Comparison of ENCODE assay signal across 3 cellular contexts in genomic region chr3:167835359-167835758, GRCh38.
A peak's percentile ranks its signal among the peaks of the same experiment; 100 is the strongest.
TF ChIP-seq lines count a peak whose summit lies in the region.

No MANE protein-coding gene starts in this region.

TF ChIP-seq in HepG2, 621 proteins besides CTCF, POLR2A, EP300 and RAD21:
- TF ChIP-seq, protein P1, sequence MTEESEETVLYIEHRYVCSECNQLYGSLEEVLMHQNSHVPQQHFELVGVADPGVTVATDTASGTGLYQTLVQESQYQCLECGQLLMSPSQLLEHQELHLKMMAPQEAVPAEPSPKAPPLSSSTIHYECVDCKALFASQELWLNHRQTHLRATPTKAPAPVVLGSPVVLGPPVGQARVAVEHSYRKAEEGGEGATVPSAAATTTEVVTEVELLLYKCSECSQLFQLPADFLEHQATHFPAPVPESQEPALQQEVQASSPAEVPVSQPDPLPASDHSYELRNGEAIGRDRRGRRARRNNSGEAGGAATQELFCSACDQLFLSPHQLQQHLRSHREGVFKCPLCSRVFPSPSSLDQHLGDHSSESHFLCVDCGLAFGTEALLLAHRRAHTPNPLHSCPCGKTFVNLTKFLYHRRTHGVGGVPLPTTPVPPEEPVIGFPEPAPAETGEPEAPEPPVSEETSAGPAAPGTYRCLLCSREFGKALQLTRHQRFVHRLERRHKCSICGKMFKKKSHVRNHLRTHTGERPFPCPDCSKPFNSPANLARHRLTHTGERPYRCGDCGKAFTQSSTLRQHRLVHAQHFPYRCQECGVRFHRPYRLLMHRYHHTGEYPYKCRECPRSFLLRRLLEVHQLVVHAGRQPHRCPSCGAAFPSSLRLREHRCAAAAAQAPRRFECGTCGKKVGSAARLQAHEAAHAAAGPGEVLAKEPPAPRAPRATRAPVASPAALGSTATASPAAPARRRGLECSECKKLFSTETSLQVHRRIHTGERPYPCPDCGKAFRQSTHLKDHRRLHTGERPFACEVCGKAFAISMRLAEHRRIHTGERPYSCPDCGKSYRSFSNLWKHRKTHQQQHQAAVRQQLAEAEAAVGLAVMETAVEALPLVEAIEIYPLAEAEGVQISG (CRISPR knock-in tag; IDR thresholded peaks at IDR 0.05), result no peak
- TF ChIP-seq ZNF619 (CRISPR knock-in tag; IDR thresholded peaks at IDR 0.05) (no peak), ZNF674 (CRISPR knock-in tag; IDR thresholded peaks at IDR 0.05; ENCODE audit: low read depth) (no peak), EED (CRISPR knock-in tag; IDR thresholded peaks at IDR 0.05) (no peak), SYNCRIP (IDR thresholded peaks at IDR 0.05; ENCODE audit: insufficient read depth, low read depth, low read length) (no peak), MAFK (conservative IDR thresholded peaks at IDR 0.05 in 1 of 2, IDR thresholded peaks at IDR 0.05 in 1 of 2; ENCODE audit: low read length in 2 of 2) (peak; percentile 76 to 86), ZNF567 (CRISPR knock-in tag; IDR thresholded peaks at IDR 0.05; ENCODE audit: borderline replicate concordance) (no peak), ZNF383 (CRISPR knock-in tag; IDR thresholded peaks at IDR 0.05; ENCODE audit: borderline replicate concordance) (no peak), KDM1A (CRISPR knock-in tag; IDR thresholded peaks at IDR 0.05) (no peak), ERF (CRISPR knock-in tag; IDR thresholded peaks at IDR 0.05) (no peak), MAFF (IDR thresholded peaks at IDR 0.05; ENCODE audit: low read depth, low read length) (peak; percentile 79)

TF ChIP-seq in K562, 482 proteins besides CTCF, POLR2A, EP300 and RAD21 (continues in another document):
- no peak for TF ChIP-seq ZNF347 (CRISPR knock-in tag; IDR thresholded peaks at IDR 0.05; ENCODE audit: low read depth)
- no peak for TF ChIP-seq HNRNPL (IDR thresholded peaks at IDR 0.05; ENCODE audit: low read depth, low read length)
- TF ChIP-seq ZNF324 (CRISPR knock-in tag; IDR thresholded peaks at IDR 0.05), result no peak
- no peak for TF ChIP-seq KDM2B (CRISPR knock-in tag; IDR thresholded peaks at IDR 0.05)
- peak; percentile 50 for TF ChIP-seq ZNF316 (IDR thresholded peaks at IDR 0.05)
- TF ChIP-seq SRSF7 (optimal IDR thresholded peaks at IDR 0.05; ENCODE audit: low read depth, low read length), result no peak
- TF ChIP-seq, protein P2, sequence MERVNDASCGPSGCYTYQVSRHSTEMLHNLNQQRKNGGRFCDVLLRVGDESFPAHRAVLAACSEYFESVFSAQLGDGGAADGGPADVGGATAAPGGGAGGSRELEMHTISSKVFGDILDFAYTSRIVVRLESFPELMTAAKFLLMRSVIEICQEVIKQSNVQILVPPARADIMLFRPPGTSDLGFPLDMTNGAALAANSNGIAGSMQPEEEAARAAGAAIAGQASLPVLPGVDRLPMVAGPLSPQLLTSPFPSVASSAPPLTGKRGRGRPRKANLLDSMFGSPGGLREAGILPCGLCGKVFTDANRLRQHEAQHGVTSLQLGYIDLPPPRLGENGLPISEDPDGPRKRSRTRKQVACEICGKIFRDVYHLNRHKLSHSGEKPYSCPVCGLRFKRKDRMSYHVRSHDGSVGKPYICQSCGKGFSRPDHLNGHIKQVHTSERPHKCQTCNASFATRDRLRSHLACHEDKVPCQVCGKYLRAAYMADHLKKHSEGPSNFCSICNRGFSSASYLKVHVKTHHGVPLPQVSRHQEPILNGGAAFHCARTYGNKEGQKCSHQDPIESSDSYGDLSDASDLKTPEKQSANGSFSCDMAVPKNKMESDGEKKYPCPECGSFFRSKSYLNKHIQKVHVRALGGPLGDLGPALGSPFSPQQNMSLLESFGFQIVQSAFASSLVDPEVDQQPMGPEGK (CRISPR knock-in tag; IDR thresholded peaks at IDR 0.05; ENCODE audit: borderline replicate concordance), result no peak
- no peak for TF ChIP-seq ZNF79 (CRISPR knock-in tag; IDR thresholded peaks at IDR 0.05; ENCODE audit: low read depth)
- TF ChIP-seq GATAD2A (IDR thresholded peaks at IDR 0.05), result no peak
- TF ChIP-seq, protein P3, sequence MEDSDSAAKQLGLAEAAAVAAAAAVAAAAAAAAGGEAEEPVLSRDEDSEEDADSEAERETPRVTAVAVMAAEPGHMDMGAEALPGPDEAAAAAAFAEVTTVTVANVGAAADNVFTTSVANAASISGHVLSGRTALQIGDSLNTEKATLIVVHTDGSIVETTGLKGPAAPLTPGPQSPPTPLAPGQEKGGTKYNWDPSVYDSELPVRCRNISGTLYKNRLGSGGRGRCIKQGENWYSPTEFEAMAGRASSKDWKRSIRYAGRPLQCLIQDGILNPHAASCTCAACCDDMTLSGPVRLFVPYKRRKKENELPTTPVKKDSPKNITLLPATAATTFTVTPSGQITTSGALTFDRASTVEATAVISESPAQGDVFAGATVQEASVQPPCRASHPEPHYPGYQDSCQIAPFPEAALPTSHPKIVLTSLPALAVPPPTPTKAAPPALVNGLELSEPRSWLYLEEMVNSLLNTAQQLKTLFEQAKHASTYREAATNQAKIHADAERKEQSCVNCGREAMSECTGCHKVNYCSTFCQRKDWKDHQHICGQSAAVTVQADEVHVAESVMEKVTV (CRISPR knock-in tag; IDR thresholded peaks at IDR 0.05), result no peak

TF ChIP-seq in neural cell, 6 proteins besides CTCF, POLR2A, EP300 and RAD21:
- TF ChIP-seq TAF1 (IDR thresholded peaks at IDR 0.05; ENCODE audit: low read depth) (no peak), POLR2AphosphoS5 (IDR thresholded peaks at IDR 0.05) (no peak), REST (IDR thresholded peaks at IDR 0.05; ENCODE audit: borderline replicate concordance) (peak; percentile 48), SMC3 (conservative IDR thresholded peaks at IDR 0.05; ENCODE audit: poor library complexity) (no peak)
